1 cellular context compared by ENCODE assay signal in the genomic region with DNA sequence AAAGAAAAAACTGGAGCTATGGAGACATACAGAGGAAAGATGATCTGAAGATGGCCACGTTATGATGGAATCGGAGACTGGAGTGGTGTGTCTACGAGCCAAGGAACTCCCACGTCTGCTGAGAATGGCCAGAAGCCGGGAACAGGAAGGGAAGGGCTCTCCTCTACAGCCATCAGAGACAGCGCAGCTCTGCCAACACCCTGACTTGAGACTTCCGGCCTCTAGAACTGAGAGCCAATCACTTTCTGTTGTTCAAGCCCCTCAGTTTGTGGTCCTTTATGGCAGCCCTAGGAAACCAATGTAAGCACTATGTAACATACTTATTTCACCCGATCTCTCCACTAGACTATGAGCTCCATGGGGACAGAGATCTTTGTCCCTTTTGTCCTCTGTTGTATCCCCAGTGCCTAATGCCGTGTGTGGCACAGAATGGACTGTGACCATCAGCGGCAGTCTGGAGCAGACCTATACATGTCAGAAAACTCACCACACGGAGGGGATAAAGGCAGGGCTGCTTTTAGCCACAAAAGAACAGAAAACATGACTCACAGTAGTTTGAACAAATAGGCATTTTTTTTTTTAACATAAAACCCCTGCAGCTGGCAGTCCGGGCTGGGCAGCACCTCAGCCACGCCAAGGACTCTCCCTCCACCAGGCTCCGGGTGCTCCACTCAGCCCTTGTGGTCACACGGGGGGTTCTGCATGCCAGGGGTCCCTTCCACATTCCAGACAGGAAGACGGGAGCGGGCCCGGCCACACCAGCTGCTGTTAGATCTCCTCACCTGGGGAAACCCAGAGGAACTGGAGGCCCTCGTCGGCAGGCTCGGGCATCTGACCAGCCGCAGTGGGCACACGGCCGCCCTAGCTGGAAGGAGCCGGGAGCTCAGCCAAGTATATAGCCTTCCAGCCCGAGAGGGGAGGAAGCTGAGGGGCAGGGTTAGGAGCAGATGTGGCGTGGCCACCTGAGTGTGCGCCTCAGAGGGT.
TF ChIP-seq lines count a peak whose summit lies in the region.

No MANE protein-coding gene starts in this region.

TF ChIP-seq in GM23338, 12 proteins besides CTCF, POLR2A, EP300 and RAD21:
- TF ChIP-seq CREB1 (CRISPR knock-in tag; IDR thresholded peaks at IDR 0.05; ENCODE audit: low read depth) (no peak), REST (IDR thresholded peaks at IDR 0.05; ENCODE audit: unreplicated experiment) (no peak), POLR2AphosphoS5 (IDR thresholded peaks at IDR 0.05; ENCODE audit: low read depth) (no peak), ZNF462 (CRISPR knock-in tag; IDR thresholded peaks at IDR 0.05) (no peak), STAT1 (IDR thresholded peaks at IDR 0.05; ENCODE audit: unreplicated experiment) (no peak), JUNB (IDR thresholded peaks at IDR 0.05; ENCODE audit: unreplicated experiment) (no peak), EZH2phosphoT487 (IDR thresholded peaks at IDR 0.05; ENCODE audit: unreplicated experiment) (no peak), EZH2 (IDR thresholded peaks at IDR 0.05; ENCODE audit: low read depth, unreplicated experiment) (no peak), NANOG (IDR thresholded peaks at IDR 0.05; ENCODE audit: borderline replicate concordance) (no peak), ZNF331 (CRISPR knock-in tag; IDR thresholded peaks at IDR 0.05; ENCODE audit: low read depth) (no peak), ZNF114 (CRISPR knock-in tag; IDR thresholded peaks at IDR 0.05) (no peak)
